17 cellular contexts compared by ENCODE assay signal in the genomic region with DNA sequence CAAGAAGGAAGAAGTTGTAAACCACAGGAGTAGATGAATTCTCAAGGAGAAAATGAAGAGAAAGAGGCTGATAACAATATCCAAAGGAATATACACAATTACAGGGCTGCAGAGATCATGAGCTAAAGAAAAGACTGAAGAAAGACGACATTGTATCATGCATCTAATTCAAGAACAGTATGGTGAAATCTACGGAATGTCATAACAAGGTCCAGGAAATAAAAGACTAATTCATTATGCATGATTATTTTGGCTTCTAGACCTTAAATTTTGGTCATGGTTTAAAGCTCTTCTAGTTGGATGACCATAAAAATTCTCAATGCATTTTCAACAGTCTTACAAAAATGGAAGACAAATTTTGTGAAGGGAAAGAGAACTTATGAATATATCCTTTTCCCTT.
DNase-seq lines count a peak whose midpoint lies in the region; ATAC-seq, FAIRE-seq and TF ChIP-seq lines count a peak whose summit lies in the region.
"Had no signal": no experiment of that assay in that cellular context is flagged by ENCODE, and none has a peak within 500 bp of the region (broad histone marks: within the 10 kb centered on the region; RNA-seq: fewer than 3 reads in every experiment).

No MANE protein-coding gene starts in this region.

- no peak for TF ChIP-seq POLR2A in K562 (conservative IDR thresholded peaks at IDR 0.05)
- no peak for TF ChIP-seq POLR2A in gastrocnemius medialis (IDR thresholded peaks at IDR 0.05)
- no peak for TF ChIP-seq POLR2A in lower leg skin (IDR thresholded peaks at IDR 0.05)

- BruUV-seq in K562 (replicated peaks; lab: Mats Ljungman, UMichigan), result no TSS peak

- 63% methylated on average over 2 of the region's 2 CpGs for WGBS in K562 (ENCODE audit: insufficient coverage, low coverage, missing lambda C conversion rate)
- WGBS in lower leg skin, 2 donors, result 70 to 90% methylated on average over 2 of the region's 2 CpGs

- no peaks in the 10 kb centered on the region for H3K27me3 ChIP-seq in K562 (ENCODE audit: control insufficient read depth in 2 of 2, insufficient read depth in 2 of 2, low read length in 2 of 2)
- no peaks in the 10 kb centered on the region for H3K27me3 ChIP-seq in gastrocnemius medialis
- H3K27me3 ChIP-seq: Peyer's patch had no signal

- no peak for TF ChIP-seq RAD21 in K562 (CRISPR knock-in tag; conservative IDR thresholded peaks at IDR 0.05 in 1 of 2, IDR thresholded peaks at IDR 0.05 in 1 of 2)

- no peaks in the 10 kb centered on the region for H4K20me1 ChIP-seq in K562 (replicated peaks; ENCODE audit: control insufficient read depth, insufficient read depth, low read length)

- POLR2A ChIA-PET in K562 (lab: Yijun Ruan, JAX), result interaction anchor here (0.7 kb wide), 1 partner anchor 72 kb away, joined by 3 read pairs; a partner anchor contains a TSS

- no peaks in the 10 kb centered on the region for H3K79me2 ChIP-seq in K562 (ENCODE audit: control insufficient read depth, insufficient read depth, low read length)

- peaks cover 13 to 47% of the 10 kb centered on the region in 2 experiments for H3K4me1 ChIP-seq in K562 (replicated peaks in 1 of 2; ENCODE audit: control insufficient read depth in 2 of 2, insufficient read depth in 2 of 2, low read length in 2 of 2)
- peaks cover 35 to 48% of the 10 kb centered on the region in 2 donors for H3K4me1 ChIP-seq in gastrocnemius medialis

- no peak for ATAC-seq in K562
- no peak for ATAC-seq in gastrocnemius medialis
- ATAC-seq in HG02571 (IDR thresholded peaks at IDR 0.05; ENCODE audit: unreplicated experiment), result no peak
- ATAC-seq in GM21360 (IDR thresholded peaks at IDR 0.05; ENCODE audit: unreplicated experiment), result no peak

- no peak overlapping the region for H2AFZ ChIP-seq in K562 (ENCODE audit: low read depth, low read length)

- H3K4me2 ChIP-seq in K562 (ENCODE audit: insufficient read depth, low read length), result no peak overlapping the region

- TF ChIP-seq CTCF in K562 (IDR thresholded peaks at IDR 0.05 in 2 of 3, conservative IDR thresholded peaks at IDR 0.05 in 1 of 3; ENCODE audit: insufficient read depth in 2 of 3, low read depth in 1 of 3, low read length in 3 of 3) (no peak), fibroblast of the aortic adventitia (IDR thresholded peaks at IDR 0.05; ENCODE audit: insufficient read depth, low read length) (no peak), gastrocnemius medialis (IDR thresholded peaks at IDR 0.05 in 4 of 5, conservative IDR thresholded peaks at IDR 0.05 in 1 of 5) (no peak), lower leg skin (IDR thresholded peaks at IDR 0.05) (no peak)

- intact Hi-C loops in K562 (cut with micrococcal nuclease) (no loop called here), gastrocnemius medialis (cut with DNase I; ENCODE audit: low total_unique reads) (no loop called here), lower leg skin (cut with DNase I; ENCODE audit: low total_unique reads) (no loop called here)

- H3K9me1 ChIP-seq in K562 (ENCODE audit: control insufficient read depth, insufficient read depth, low read length), result no peaks in the 10 kb centered on the region

- FAIRE-seq in K562 (lab: Jason Lieb, UNC), result no peak

- no peak overlapping the region for H3K27ac ChIP-seq in K562 (ENCODE audit: extremely low read depth, low read depth, low read length)
- peak overlapping the region in 3 of 4 donors; percentile 83 to 94 (median 91) for H3K27ac ChIP-seq in gastrocnemius medialis
- H3K27ac ChIP-seq: Peyer's patch had no signal

- H3K4me3 ChIP-seq in K562 (no peak overlapping the region), fibroblast of the aortic adventitia (ENCODE audit: low read depth, low read length) (no peak overlapping the region), gastrocnemius medialis (no peak overlapping the region), lower leg skin (ENCODE audit: low read depth, poor library complexity, severe bottlenecking) (no peak overlapping the region)
- H3K4me3 ChIP-seq: Peyer's patch had no signal

- no peaks in the 10 kb centered on the region for H3K36me3 ChIP-seq in K562 (ENCODE audit: control insufficient read depth, insufficient read depth, low read length)
- no peaks in the 10 kb centered on the region for H3K36me3 ChIP-seq in gastrocnemius medialis
- H3K36me3 ChIP-seq: Peyer's patch had no signal

- no peak overlapping the region for H3K9ac ChIP-seq in K562 (ENCODE audit: insufficient read depth in 1 of 2, low read depth in 2 of 2, low read length in 2 of 2)

- CTCF ChIA-PET in K562 (lab: Yijun Ruan, JAX; ENCODE audit: low intra/inter-chr PET ratio), result interaction anchor here (0.6 kb wide), 1 partner anchor 404 kb away, joined by 3 read pairs; no protein-coding TSS in a partner anchor

- TF ChIP-seq EP300 in K562 (IDR thresholded peaks at IDR 0.05; ENCODE audit: low read length), result no peak

- DNase-seq in COLO829 (ENCODE audit: low spot score) (peak; percentile 53), K562 (ENCODE audit: extremely low read depth in 1 of 4, low spot score in 3 of 4) (no peak), fibroblast of the aortic adventitia (ENCODE audit: low read depth) (peak; percentile 55), gastrocnemius medialis (no peak), lower leg skin (ENCODE audit: low spot score in 2 of 2) (no peak)
- DNase-seq: CD8-positive, alpha-beta memory T cell; DMS153; HFFc6; MM.1S; NCI-H1105; NCI-H187; NCI-H446 treated with DMSO at 0.1 percent for 48 hours; NCI-H774; Peyer's patch; SHP77 had no signal

- in situ Hi-C loops in K562 (cut with MboI) (no loop called here), gastrocnemius medialis (cut with MboI; ENCODE audit: low sequenced_read_pairs in 4 of 4) (no loop called here)

- H3K9me3 ChIP-seq in K562 (replicated peaks; ENCODE audit: control insufficient read depth, insufficient read depth, low read depth, low read length) (no peaks in the 10 kb centered on the region), gastrocnemius medialis (no peaks in the 10 kb centered on the region)
- H3K9me3 ChIP-seq: Peyer's patch had no signal

TF ChIP-seq in K562, 482 proteins besides CTCF, POLR2A, EP300 and RAD21:
- TF ChIP-seq, protein P1, sequence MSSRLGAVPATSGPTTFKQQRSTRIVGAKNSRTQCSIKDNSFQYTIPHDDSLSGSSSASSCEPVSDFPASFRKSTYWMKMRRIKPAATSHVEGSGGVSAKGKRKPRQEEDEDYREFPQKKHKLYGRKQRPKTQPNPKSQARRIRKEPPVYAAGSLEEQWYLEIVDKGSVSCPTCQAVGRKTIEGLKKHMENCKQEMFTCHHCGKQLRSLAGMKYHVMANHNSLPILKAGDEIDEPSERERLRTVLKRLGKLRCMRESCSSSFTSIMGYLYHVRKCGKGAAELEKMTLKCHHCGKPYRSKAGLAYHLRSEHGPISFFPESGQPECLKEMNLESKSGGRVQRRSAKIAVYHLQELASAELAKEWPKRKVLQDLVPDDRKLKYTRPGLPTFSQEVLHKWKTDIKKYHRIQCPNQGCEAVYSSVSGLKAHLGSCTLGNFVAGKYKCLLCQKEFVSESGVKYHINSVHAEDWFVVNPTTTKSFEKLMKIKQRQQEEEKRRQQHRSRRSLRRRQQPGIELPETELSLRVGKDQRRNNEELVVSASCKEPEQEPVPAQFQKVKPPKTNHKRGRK (tag; IDR thresholded peaks at IDR 0.05), result peak; percentile 78
- no peak for TF ChIP-seq ASH1L (IDR thresholded peaks at IDR 0.05; ENCODE audit: borderline replicate concordance, low read depth, partially characterized antibody)

Comparison
In these comparisons a context has a peak if more than half of its experiments do, and no peak if none do; other contexts are left out.
1. DNase-seq: peak in COLO829 (single experiment) and fibroblast of the aortic adventitia (single experiment); none in K562 (0 of 4), gastrocnemius medialis (0 of 2) and lower leg skin (0 of 2).